ENCODE assay signal across 14 cellular contexts in genomic region chr5:59608745-59609144, GRCh38.
DNase-seq lines count a peak whose midpoint lies in the region; ATAC-seq lines count a peak whose summit lies in the region.
"Had no signal": no experiment of that assay in that cellular context is flagged by ENCODE, and none has a peak within 500 bp of the region (broad histone marks: within the 10 kb centered on the region; RNA-seq: fewer than 3 reads in every experiment).

No MANE protein-coding gene starts in this region.

- no peak overlapping the region for H3K27ac Mint-ChIP-seq in activated T-helper 17 cell treated with anti-CD3 and anti-CD28 coated beads, Interleukin-2, amount 50 U/mL, for 72 hours
- H3K27ac Mint-ChIP-seq: H9 had no signal

- H3K36me3 Mint-ChIP-seq in activated T-helper 17 cell treated with anti-CD3 and anti-CD28 coated beads, Interleukin-2, amount 50 U/mL, for 72 hours (ENCODE audit: low read depth), result no peaks in the 10 kb centered on the region

- H3K27me3 Mint-ChIP-seq in activated T-helper 17 cell treated with anti-CD3 and anti-CD28 coated beads, Interleukin-2, amount 50 U/mL, for 72 hours, result peaks cover 17% of the 10 kb centered on the region

- ATAC-seq in GM19438 (IDR thresholded peaks at IDR 0.05; ENCODE audit: low read depth, unreplicated experiment), result peak; percentile 49
- peak; percentile 78 for ATAC-seq in HG03175 (IDR thresholded peaks at IDR 0.05; ENCODE audit: unreplicated experiment)
- peak; percentile 70 for ATAC-seq in activated T-helper 17 cell treated with anti-CD3 and anti-CD28 coated beads, Interleukin-2, amount 50 U/mL, for 72 hours (replicated peaks)
- ATAC-seq: left ventricle myocardium superior had no signal

- peak; percentile 71 for DNase-seq in ELR (ENCODE audit: low read depth)
- DNase-seq in NCI-H69 (lab: John Stamatoyannopoulos, UW), result no peak
- DNase-seq in globus pallidus (ENCODE audit: low spot score), result no peak
- no peak for DNase-seq in NCI-H2171 (lab: John Stamatoyannopoulos, UW)
- no peak for DNase-seq in GOT3 (lab: John Stamatoyannopoulos, UW)
- DNase-seq: H9; left ventricle myocardium superior; ovary; Right ventricle myocardium superior; stimulated activated CD4-positive, alpha-beta T cell treated with anti-CD3 and anti-CD28 coated beads, Interleukin-4, amount 100 ng/mL, for 1 hour; testis had no signal

- no peaks in the 10 kb centered on the region for H3K9me3 Mint-ChIP-seq in activated T-helper 17 cell treated with anti-CD3 and anti-CD28 coated beads, Interleukin-2, amount 50 U/mL, for 72 hours
- H3K9me3 Mint-ChIP-seq: H9 had no signal

- no peak overlapping the region for H3K4me3 Mint-ChIP-seq in activated T-helper 17 cell treated with anti-CD3 and anti-CD28 coated beads, Interleukin-2, amount 50 U/mL, for 72 hours
- H3K4me3 Mint-ChIP-seq: H9 had no signal

- H3K4me1 Mint-ChIP-seq in activated T-helper 17 cell treated with anti-CD3 and anti-CD28 coated beads, Interleukin-2, amount 50 U/mL, for 72 hours, result peaks cover 4% of the 10 kb centered on the region
